8 cellular contexts compared by ENCODE assay signal in the genomic region with DNA sequence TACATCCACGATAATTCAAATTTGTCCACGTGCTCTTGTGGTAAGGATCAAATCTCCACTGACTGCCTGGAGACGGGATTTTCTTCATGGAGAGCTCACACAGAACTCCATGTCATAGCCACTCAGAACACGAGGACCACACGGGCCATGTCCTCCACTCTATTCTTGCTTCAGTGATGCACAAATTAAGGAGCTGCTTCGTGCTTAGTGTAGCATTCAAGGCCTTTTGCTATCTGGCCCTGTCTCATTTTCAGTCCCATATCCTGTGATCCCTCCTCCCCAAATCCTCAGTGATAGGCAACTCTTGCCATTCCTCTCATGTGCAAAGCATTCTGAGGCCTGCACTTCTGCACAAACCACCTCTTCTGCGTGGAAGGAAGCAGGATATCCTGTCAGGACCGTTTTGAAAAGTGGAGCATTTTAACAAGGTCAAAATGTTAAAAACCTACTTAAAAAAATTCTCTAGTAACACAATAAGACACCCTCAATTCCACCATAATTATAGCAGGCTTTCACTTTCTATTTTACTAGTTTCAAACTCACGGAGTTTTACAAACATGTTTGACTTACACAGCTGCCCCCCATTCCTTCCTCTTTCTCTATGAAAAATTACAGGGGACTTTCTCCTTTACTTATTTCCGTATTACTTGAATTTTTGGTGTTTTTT. TPM values are rescaled to one million over a fixed set of nuclear protein-coding genes. Genes with fewer than 3 reads are reported as not detected.
DNase-seq lines count a peak whose midpoint lies in the region; ATAC-seq and TF ChIP-seq lines count a peak whose summit lies in the region.

No MANE protein-coding gene starts in this region.

- H3K4me1 ChIP-seq in OCI-LY3 (ENCODE audit: low read length) (peaks cover 84% of the 10 kb centered on the region), hepatocyte (ENCODE audit: insufficient read depth) (no peaks in the 10 kb centered on the region)

- no peak for TF ChIP-seq CTCF in OCI-LY3 (IDR thresholded peaks at IDR 0.05; ENCODE audit: low read depth, low read length)
- TF ChIP-seq CTCF in hepatocyte (IDR thresholded peaks at IDR 0.05; ENCODE audit: poor library complexity): no peak

- H3K4me2 ChIP-seq in OCI-LY3 (ENCODE audit: low read length) (peak overlapping the region; percentile 68), hepatocyte (no peak overlapping the region)

- H3K9me2 ChIP-seq in hepatocyte (replicated peaks; ENCODE audit: insufficient read depth): no peaks in the 10 kb centered on the region

- H3K36me3 Mint-ChIP-seq in immature natural killer cell: peaks cover 15 to 30% (median 23%) of the 10 kb centered on the region in 3 donors

- no peaks in the 10 kb centered on the region for H3K9me3 Mint-ChIP-seq in immature natural killer cell

- peak overlapping the region; percentile 86 for H3K9ac ChIP-seq in OCI-LY3 (ENCODE audit: low read length)

- H4K20me1 ChIP-seq in OCI-LY3 (ENCODE audit: insufficient read depth, low read length) (no peaks in the 10 kb centered on the region), hepatocyte (ENCODE audit: insufficient read depth, poor library complexity, severe bottlenecking) (no peaks in the 10 kb centered on the region)

- H3K27me3 Mint-ChIP-seq in immature natural killer cell (ENCODE audit: low read depth in 3 of 3): peaks cover 10 to 26% (median 22%) of the 10 kb centered on the region in 3 donors

- H3K36me3 ChIP-seq in OCI-LY3 (replicated peaks; ENCODE audit: low read depth, low read length) (peaks cover 62% of the 10 kb centered on the region), hepatocyte (replicated peaks; ENCODE audit: insufficient read depth, low read depth) (no peaks in the 10 kb centered on the region)

- peak; percentile 48 for ATAC-seq in GM18867 (IDR thresholded peaks at IDR 0.05; ENCODE audit: unreplicated experiment)
- ATAC-seq in HG02623 (IDR thresholded peaks at IDR 0.05; ENCODE audit: unreplicated experiment): peak; percentile 40

- H3K79me2 ChIP-seq in OCI-LY3 (ENCODE audit: low read length) (peaks cover 35% of the 10 kb centered on the region), hepatocyte (no peaks in the 10 kb centered on the region)

- peaks cover 66 to 70% of the 10 kb centered on the region in 2 donors for H3K4me1 Mint-ChIP-seq in immature natural killer cell

- WGBS in hepatocyte (ENCODE audit: low lambda C conversion rate, missing lambda C conversion rate): 89% methylated on average over 10 of the region's 10 CpGs

- peak overlapping the region; percentile 99 for H3K27ac ChIP-seq in OCI-LY3 (ENCODE audit: low read length)
- H3K27ac ChIP-seq in hepatocyte: no peak overlapping the region

- H3K4me3 ChIP-seq in OCI-LY3 (ENCODE audit: low read length): peak overlapping the region; percentile 28
- no peak overlapping the region for H3K4me3 ChIP-seq in hepatocyte

- H3K27ac Mint-ChIP-seq in immature natural killer cell: peak overlapping the region; percentile 97 to 100 (median 100)

- peaks cover 19% of the 10 kb centered on the region for H3K9me3 ChIP-seq in OCI-LY3 (ENCODE audit: insufficient read depth, low read length)
- H3K9me3 ChIP-seq in hepatocyte (ENCODE audit: low read depth): no peaks in the 10 kb centered on the region

- H2AFZ ChIP-seq in OCI-LY3 (ENCODE audit: low read depth, low read length): no peak overlapping the region
- H2AFZ ChIP-seq in hepatocyte: no peak overlapping the region

- H3K27me3 ChIP-seq in OCI-LY3 (ENCODE audit: low read depth, low read length): no peaks in the 10 kb centered on the region
- no peaks in the 10 kb centered on the region for H3K27me3 ChIP-seq in hepatocyte

- peak; percentile 73 to 83 (median 77) for DNase-seq in immature natural killer cell
- no peak for DNase-seq in DMS 273 treated with DMSO at 0.1 percent for 48 hours (lab: John Stamatoyannopoulos, UW)
- DNase-seq in hepatocyte (ENCODE audit: low spot score): no peak
- no peak for DNase-seq in SK-N-DZ (ENCODE audit: low spot score)
- no peak for DNase-seq in NCI-H187 treated with DMSO at 0.1 percent for 48 hours (lab: John Stamatoyannopoulos, UW)

- H3K4me3 Mint-ChIP-seq in immature natural killer cell: peak overlapping the region; percentile 84 to 91 (median 87)

RNA-seq across cellular contexts. Expression of gene ST3GAL5, which starts 35.2 kb away (rescaled TPM):
- polyA plus RNA-seq in immature natural killer cell: 10 to 100 TPM; 15.0 to 20.9 (median 19.9) TPM
- total RNA-seq in hepatocyte: 25.6 and 36.5 TPM in 2 replicates
- polyA plus RNA-seq in hepatocyte: 24.4 and 24.7 TPM in 2 replicates
- polyA plus RNA-seq in SK-N-DZ (2014; cell fraction: cytosol; rRNA removed): 8.6 and 10.6 TPM in 2 replicates
- polyA plus RNA-seq in SK-N-DZ (2014; cell fraction: nucleus; rRNA removed): 4.1 and 8.4 TPM in 2 replicates

Comparison
In these comparisons a context has a peak if more than half of its experiments do, and no peak if none do; other contexts are left out.
1. DNase-seq: peak in immature natural killer cell (3 of 3); none in DMS 273 treated with DMSO at 0.1 percent for 48 hours (single experiment), hepatocyte (single experiment), SK-N-DZ (single experiment) and NCI-H187 treated with DMSO at 0.1 percent for 48 hours (single experiment).